2 cellular contexts compared by ENCODE assay signal in the genomic region with DNA sequence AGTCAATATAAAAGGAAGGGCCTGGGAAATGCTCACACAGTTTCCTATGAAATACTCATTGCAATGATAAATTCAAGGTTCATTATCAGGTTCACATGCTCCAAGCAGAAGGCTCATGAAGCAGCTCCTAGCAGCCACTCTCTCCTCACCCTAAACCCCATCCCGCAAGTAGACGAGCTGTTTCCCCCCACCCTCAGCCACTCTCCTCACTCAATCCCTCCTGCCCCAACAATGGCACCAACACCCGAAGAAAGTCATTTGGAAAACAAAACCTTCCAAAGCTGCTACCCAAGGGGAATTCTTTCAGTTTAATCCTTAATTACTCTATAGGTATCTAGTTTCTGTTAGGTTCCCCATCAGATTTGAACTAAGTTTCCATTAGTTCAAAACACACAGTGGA.
TF ChIP-seq lines count a peak whose summit lies in the region.

No MANE protein-coding gene starts in this region.

TF ChIP-seq in GM23338, 12 proteins besides CTCF, POLR2A, EP300 and RAD21 (continues in another document):
- TF ChIP-seq, protein P1, sequence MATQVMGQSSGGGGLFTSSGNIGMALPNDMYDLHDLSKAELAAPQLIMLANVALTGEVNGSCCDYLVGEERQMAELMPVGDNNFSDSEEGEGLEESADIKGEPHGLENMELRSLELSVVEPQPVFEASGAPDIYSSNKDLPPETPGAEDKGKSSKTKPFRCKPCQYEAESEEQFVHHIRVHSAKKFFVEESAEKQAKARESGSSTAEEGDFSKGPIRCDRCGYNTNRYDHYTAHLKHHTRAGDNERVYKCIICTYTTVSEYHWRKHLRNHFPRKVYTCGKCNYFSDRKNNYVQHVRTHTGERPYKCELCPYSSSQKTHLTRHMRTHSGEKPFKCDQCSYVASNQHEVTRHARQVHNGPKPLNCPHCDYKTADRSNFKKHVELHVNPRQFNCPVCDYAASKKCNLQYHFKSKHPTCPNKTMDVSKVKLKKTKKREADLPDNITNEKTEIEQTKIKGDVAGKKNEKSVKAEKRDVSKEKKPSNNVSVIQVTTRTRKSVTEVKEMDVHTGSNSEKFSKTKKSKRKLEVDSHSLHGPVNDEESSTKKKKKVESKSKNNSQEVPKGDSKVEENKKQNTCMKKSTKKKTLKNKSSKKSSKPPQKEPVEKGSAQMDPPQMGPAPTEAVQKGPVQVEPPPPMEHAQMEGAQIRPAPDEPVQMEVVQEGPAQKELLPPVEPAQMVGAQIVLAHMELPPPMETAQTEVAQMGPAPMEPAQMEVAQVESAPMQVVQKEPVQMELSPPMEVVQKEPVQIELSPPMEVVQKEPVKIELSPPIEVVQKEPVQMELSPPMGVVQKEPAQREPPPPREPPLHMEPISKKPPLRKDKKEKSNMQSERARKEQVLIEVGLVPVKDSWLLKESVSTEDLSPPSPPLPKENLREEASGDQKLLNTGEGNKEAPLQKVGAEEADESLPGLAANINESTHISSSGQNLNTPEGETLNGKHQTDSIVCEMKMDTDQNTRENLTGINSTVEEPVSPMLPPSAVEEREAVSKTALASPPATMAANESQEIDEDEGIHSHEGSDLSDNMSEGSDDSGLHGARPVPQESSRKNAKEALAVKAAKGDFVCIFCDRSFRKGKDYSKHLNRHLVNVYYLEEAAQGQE (IDR thresholded peaks at IDR 0.05; ENCODE audit: unreplicated experiment): no peak
- no peak for TF ChIP-seq EZH2phosphoT487 (IDR thresholded peaks at IDR 0.05; ENCODE audit: unreplicated experiment)
- TF ChIP-seq ZNF114 (CRISPR knock-in tag; IDR thresholded peaks at IDR 0.05): no peak
- TF ChIP-seq STAT1 (IDR thresholded peaks at IDR 0.05; ENCODE audit: unreplicated experiment): no peak
- TF ChIP-seq, protein P2, sequence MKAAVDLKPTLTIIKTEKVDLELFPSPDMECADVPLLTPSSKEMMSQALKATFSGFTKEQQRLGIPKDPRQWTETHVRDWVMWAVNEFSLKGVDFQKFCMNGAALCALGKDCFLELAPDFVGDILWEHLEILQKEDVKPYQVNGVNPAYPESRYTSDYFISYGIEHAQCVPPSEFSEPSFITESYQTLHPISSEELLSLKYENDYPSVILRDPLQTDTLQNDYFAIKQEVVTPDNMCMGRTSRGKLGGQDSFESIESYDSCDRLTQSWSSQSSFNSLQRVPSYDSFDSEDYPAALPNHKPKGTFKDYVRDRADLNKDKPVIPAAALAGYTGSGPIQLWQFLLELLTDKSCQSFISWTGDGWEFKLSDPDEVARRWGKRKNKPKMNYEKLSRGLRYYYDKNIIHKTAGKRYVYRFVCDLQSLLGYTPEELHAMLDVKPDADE (IDR thresholded peaks at IDR 0.05): no peak
- TF ChIP-seq ZNF331 (CRISPR knock-in tag; IDR thresholded peaks at IDR 0.05; ENCODE audit: low read depth): no peak
- no peak for TF ChIP-seq EZH2 (IDR thresholded peaks at IDR 0.05; ENCODE audit: low read depth, unreplicated experiment)
- no peak for TF ChIP-seq POLR2AphosphoS5 (IDR thresholded peaks at IDR 0.05; ENCODE audit: low read depth)
- no peak for TF ChIP-seq JUNB (IDR thresholded peaks at IDR 0.05; ENCODE audit: unreplicated experiment)
- no peak for TF ChIP-seq NANOG (IDR thresholded peaks at IDR 0.05; ENCODE audit: borderline replicate concordance)

TF ChIP-seq in GM12878, 131 proteins besides CTCF, POLR2A, EP300 and RAD21:
- TF ChIP-seq, protein P3, sequence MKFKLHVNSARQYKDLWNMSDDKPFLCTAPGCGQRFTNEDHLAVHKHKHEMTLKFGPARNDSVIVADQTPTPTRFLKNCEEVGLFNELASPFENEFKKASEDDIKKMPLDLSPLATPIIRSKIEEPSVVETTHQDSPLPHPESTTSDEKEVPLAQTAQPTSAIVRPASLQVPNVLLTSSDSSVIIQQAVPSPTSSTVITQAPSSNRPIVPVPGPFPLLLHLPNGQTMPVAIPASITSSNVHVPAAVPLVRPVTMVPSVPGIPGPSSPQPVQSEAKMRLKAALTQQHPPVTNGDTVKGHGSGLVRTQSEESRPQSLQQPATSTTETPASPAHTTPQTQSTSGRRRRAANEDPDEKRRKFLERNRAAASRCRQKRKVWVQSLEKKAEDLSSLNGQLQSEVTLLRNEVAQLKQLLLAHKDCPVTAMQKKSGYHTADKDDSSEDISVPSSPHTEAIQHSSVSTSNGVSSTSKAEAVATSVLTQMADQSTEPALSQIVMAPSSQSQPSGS (IDR thresholded peaks at IDR 0.05; ENCODE audit: low read length): no peak
- TF ChIP-seq KAT2A (conservative IDR thresholded peaks at IDR 0.05; ENCODE audit: control insufficient read depth, low read depth, low read length) (no peak), NFYA (IDR thresholded peaks at IDR 0.05; ENCODE audit: borderline replicate concordance, low read depth, low read length) (no peak), TCF12 (IDR thresholded peaks at IDR 0.05; ENCODE audit: low read depth, low read length) (no peak), IKZF2 (IDR thresholded peaks at IDR 0.05) (no peak), NRF1 (conservative IDR thresholded peaks at IDR 0.05; ENCODE audit: low read depth, low read length) (no peak), RFX5 (IDR thresholded peaks at IDR 0.05; ENCODE audit: low read depth, low read length) (no peak), PML (IDR thresholded peaks at IDR 0.05; ENCODE audit: low read length) (no peak)
- TF ChIP-seq, protein P4, sequence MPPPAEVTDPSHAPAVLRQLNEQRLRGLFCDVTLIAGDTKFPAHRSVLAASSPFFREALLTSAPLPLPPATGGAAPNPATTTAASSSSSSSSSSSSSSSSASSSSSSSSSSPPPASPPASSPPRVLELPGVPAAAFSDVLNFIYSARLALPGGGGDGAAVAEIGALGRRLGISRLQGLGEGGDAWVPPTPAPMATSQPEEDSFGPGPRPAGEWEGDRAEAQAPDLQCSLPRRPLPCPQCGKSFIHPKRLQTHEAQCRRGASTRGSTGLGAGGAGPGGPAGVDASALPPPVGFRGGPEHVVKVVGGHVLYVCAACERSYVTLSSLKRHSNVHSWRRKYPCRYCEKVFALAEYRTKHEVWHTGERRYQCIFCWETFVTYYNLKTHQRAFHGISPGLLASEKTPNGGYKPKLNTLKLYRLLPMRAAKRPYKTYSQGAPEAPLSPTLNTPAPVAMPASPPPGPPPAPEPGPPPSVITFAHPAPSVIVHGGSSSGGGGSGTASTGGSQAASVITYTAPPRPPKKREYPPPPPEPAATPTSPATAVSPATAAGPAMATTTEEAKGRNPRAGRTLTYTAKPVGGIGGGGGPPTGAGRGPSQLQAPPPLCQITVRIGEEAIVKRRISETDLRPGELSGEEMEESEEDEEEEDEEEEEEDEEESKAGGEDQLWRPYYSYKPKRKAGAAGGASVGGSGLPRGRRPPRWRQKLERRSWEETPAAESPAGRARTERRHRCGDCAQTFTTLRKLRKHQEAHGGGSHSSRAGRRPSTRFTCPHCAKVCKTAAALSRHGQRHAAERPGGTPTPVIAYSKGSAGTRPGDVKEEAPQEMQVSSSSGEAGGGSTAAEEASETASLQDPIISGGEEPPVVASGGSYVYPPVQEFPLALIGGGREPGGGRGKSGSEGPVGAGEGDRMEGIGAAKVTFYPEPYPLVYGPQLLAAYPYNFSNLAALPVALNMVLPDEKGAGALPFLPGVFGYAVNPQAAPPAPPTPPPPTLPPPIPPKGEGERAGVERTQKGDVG (CRISPR knock-in tag; IDR thresholded peaks at IDR 0.05): no peak
